10 cellular contexts compared by ENCODE assay signal in genomic region chr2:44937688-44938240, GRCh38. TPM values are rescaled to one million over a fixed set of nuclear protein-coding genes. Genes with fewer than 3 reads are reported as not detected.
DNase-seq lines count a peak whose midpoint lies in the region; ATAC-seq and TF ChIP-seq lines count a peak whose summit lies in the region.
"Had no signal": no experiment of that assay in that cellular context is flagged by ENCODE, and none has a peak within 500 bp of the region (broad histone marks: within the 10 kb centered on the region; RNA-seq: fewer than 3 reads in every experiment).

No MANE protein-coding gene starts in this region.

- H3K36me3 Mint-ChIP-seq in H9 (ENCODE audit: insufficient read depth in 1 of 3, low read depth in 3 of 3) (no peaks in the 10 kb centered on the region), WTC11 (no peaks in the 10 kb centered on the region)

- peak; percentile 5 for ATAC-seq in WTC11
- ATAC-seq in mucosa of descending colon, result peak; percentile 50
- ATAC-seq in HG03097 (IDR thresholded peaks at IDR 0.05; ENCODE audit: low FRiP score, unreplicated experiment), result no peak

- H3K23me2 ChIP-seq in H9 (ENCODE audit: insufficient read length, low read depth, low read length, poor library complexity, severe bottlenecking), result peaks cover 37% of the 10 kb centered on the region

- WGBS in H9 (ENCODE audit: extremely low coverage, insufficient read length, low lambda C conversion rate), result no CpG with 5 or more reads among the region's 35 CpGs
- WGBS in ovary, 3 donors, result 2 to 4% (median 4%) methylated on average over 35 of the region's 35 CpGs

- H3K4me3 Mint-ChIP-seq in H9, result peak overlapping the region; percentile 55 to 78
- H3K4me3 Mint-ChIP-seq in WTC11, result peak overlapping the region; percentile 77

- peak; percentile 37 for DNase-seq in EL
- DNase-seq in H9, result peak; percentile 85
- peak; percentile 79 for DNase-seq in WTC11 (ENCODE audit: low spot score)
- peak in 1 of 3 donors; percentile 48 for DNase-seq in mucosa of descending colon
- DNase-seq in ovary, result no peak
- DNase-seq in inferior parietal cortex (ENCODE audit: extremely low spot score), result no peak
- no peak for DNase-seq in NCI-H2081 (lab: John Stamatoyannopoulos, UW)
- DNase-seq: activated CD4-positive, alpha-beta T cell treated with anti-CD3 and anti-CD28 coated beads for 4 hours had no signal

- no peaks in the 10 kb centered on the region for H3K36me3 ChIP-seq in mucosa of descending colon (ENCODE audit: low read depth)
- H3K36me3 ChIP-seq in ovary, result no peaks in the 10 kb centered on the region

- no peak overlapping the region for H2AFZ ChIP-seq in H9 (ENCODE audit: low read length)

- H2BK120ac ChIP-seq in H9 (ENCODE audit: low read depth, low read length, poor library complexity, severe bottlenecking), result no peak overlapping the region

- no peak overlapping the region for H3K4ac ChIP-seq in H9 (ENCODE audit: low read depth, low read length)

- H3K27me3 Mint-ChIP-seq in H9 (ENCODE audit: low read depth) (peaks cover 99% of the 10 kb centered on the region), WTC11 (ENCODE audit: low read depth) (peaks cover 95% of the 10 kb centered on the region)

- no peak overlapping the region for H2BK12ac ChIP-seq in H9 (ENCODE audit: insufficient read length, low read depth, low read length)

- no peak for TF ChIP-seq POLR2A in ovary (IDR thresholded peaks at IDR 0.05)

- H3K27ac Mint-ChIP-seq in H9 (no peak overlapping the region; a peak in 1 of 7 replicates), WTC11 (no peak overlapping the region)

- TF ChIP-seq CTCF in H9 (conservative IDR thresholded peaks at IDR 0.05) (peak; percentile 45), WTC11 (IDR thresholded peaks at IDR 0.05) (no peak), mucosa of descending colon (IDR thresholded peaks at IDR 0.05) (no peak), ovary (IDR thresholded peaks at IDR 0.05) (no peak)

- H3K27me3 ChIP-seq in H9 (ENCODE audit: insufficient read depth, low read length), result peaks cover 85% of the 10 kb centered on the region
- H3K27me3 ChIP-seq in ovary, result no peaks in the 10 kb centered on the region

- no peaks in the 10 kb centered on the region for H3K79me2 ChIP-seq in H9 (ENCODE audit: insufficient read depth, low read length)

- H3K9me3 ChIP-seq in H9 (ENCODE audit: control insufficient read depth, low read depth, low read length) (no peaks in the 10 kb centered on the region), mucosa of descending colon (no peaks in the 10 kb centered on the region), ovary (peaks cover 0 to 4% of the 10 kb centered on the region in 2 donors)

- H3K4me2 ChIP-seq in H9 (ENCODE audit: insufficient read depth, insufficient read length, low read length), result peak overlapping the region; percentile 55

- no peak overlapping the region for H3K18ac ChIP-seq in H9 (ENCODE audit: insufficient read length, low read depth, low read length)

- H3K4me1 ChIP-seq in H9 (ENCODE audit: insufficient read depth, low read length) (peaks cover 6% of the 10 kb centered on the region), mucosa of descending colon (ENCODE audit: low read depth) (peaks cover 45% of the 10 kb centered on the region), ovary (ENCODE audit: insufficient read depth) (peaks cover 3% of the 10 kb centered on the region)

- no peaks in the 10 kb centered on the region for H3K9me3 Mint-ChIP-seq in H9
- H3K9me3 Mint-ChIP-seq in WTC11, result no peaks in the 10 kb centered on the region

- no peak overlapping the region for H2BK20ac ChIP-seq in H9 (ENCODE audit: low read depth, low read length, poor library complexity, severe bottlenecking)

- TF ChIP-seq EP300 in ovary (IDR thresholded peaks at IDR 0.05), result no peak

- no peak overlapping the region for H2BK15ac ChIP-seq in H9 (ENCODE audit: low read depth, low read length)

- intact Hi-C loops in mucosa of descending colon (cut with DNase I, micrococcal nuclease) (no loop called here), ovary (cut with DNase I) (no loop called here)

- H4K91ac ChIP-seq in H9 (ENCODE audit: insufficient read length, low read depth, low read length), result no peak overlapping the region

- no peak overlapping the region for H2AK5ac ChIP-seq in H9 (ENCODE audit: insufficient read length, low read length)

- POLR2A ChIA-PET in WTC11 (lab: Charles Lee), result interaction anchor here (1.0 to 2.4 kb wide), 2 partner anchors 135 to 169 kb away, joined by 4 to 6 read pairs; no protein-coding TSS in a partner anchor

- H3K14ac ChIP-seq in H9 (ENCODE audit: insufficient read depth, low read length), result no peak overlapping the region

- H3K9ac ChIP-seq in H9 (ENCODE audit: extremely low read depth, insufficient read length, low read length), result no peak overlapping the region

- no peak overlapping the region for H3T11ph ChIP-seq in H9 (ENCODE audit: low read length)

- CTCF ChIA-PET in WTC11 (lab: Charles Lee), result interaction anchor here (0.8 to 2.7 kb wide), 9 partner anchors 10 to 576 kb away, joined by 3 to 17 read pairs (median 4); partner anchors contain the start of genes CAMKMT and SIX2

- H4K20me1 ChIP-seq in H9 (ENCODE audit: control insufficient read depth, insufficient read depth, insufficient read length), result peaks cover 6% of the 10 kb centered on the region

- H4K8ac ChIP-seq in H9 (replicated peaks; ENCODE audit: insufficient read length, low read depth, low read length), result no peak overlapping the region

- H3K4me3 ChIP-seq in mucosa of descending colon, result no peak overlapping the region
- no peak overlapping the region for H3K4me3 ChIP-seq in ovary

- H2BK5ac ChIP-seq in H9 (ENCODE audit: insufficient read length, low read length), result no peak overlapping the region

- no peak overlapping the region for H3K56ac ChIP-seq in H9 (ENCODE audit: insufficient read length, low read depth, low read length)

- peaks cover 49 to 65% of the 10 kb centered on the region in 2 experiments for H3K4me1 Mint-ChIP-seq in H9
- H3K4me1 Mint-ChIP-seq in WTC11, result peaks cover 41% of the 10 kb centered on the region

- no peak overlapping the region for H3K23ac ChIP-seq in H9 (ENCODE audit: insufficient read length, low read depth, low read length)

- H4K5ac ChIP-seq in H9 (ENCODE audit: insufficient read length, low read depth, low read length), result no peak overlapping the region

- no peak overlapping the region for H3K27ac ChIP-seq in H9 (ENCODE audit: insufficient read length, low read depth, low read length)
- no peak overlapping the region for H3K27ac ChIP-seq in ovary

- H3K79me1 ChIP-seq in H9 (ENCODE audit: insufficient read depth, low read depth, low read length, poor library complexity, severe bottlenecking), result no peaks in the 10 kb centered on the region

TF ChIP-seq in WTC11, 78 proteins besides CTCF, POLR2A, EP300 and RAD21:
- TF ChIP-seq ZBTB21 (CRISPR knock-in tag; IDR thresholded peaks at IDR 0.05; ENCODE audit: borderline replicate concordance), result no peak
- TF ChIP-seq FOXP4 (CRISPR knock-in tag; IDR thresholded peaks at IDR 0.05), result peak; percentile 48; the same call in 1 of the 2 replicates
- peak; percentile 15; the same call in 1 of the 2 replicates for TF ChIP-seq SP1 (CRISPR knock-in tag; conservative IDR thresholded peaks at IDR 0.05)
- no peak for TF ChIP-seq SMAD3 (CRISPR knock-in tag; IDR thresholded peaks at IDR 0.05; ENCODE audit: borderline replicate concordance)
- no peak for TF ChIP-seq E2F5 (CRISPR knock-in tag; IDR thresholded peaks at IDR 0.05)
- TF ChIP-seq KAT7 (CRISPR knock-in tag; IDR thresholded peaks at IDR 0.05; ENCODE audit: borderline replicate concordance), result no peak
- no peak for TF ChIP-seq SOX15 (CRISPR knock-in tag; IDR thresholded peaks at IDR 0.05)
- peak; percentile 94 for TF ChIP-seq ZNF423 (CRISPR knock-in tag; IDR thresholded peaks at IDR 0.05)
TF ChIP-seq in WTC11: peak in this region for 3.

RNA-seq across cellular contexts. Expression of gene SIX3, which starts 3.7 kb away (rescaled TPM):
- 0.35 and 0.55 TPM in 2 replicates for total RNA-seq in H9 (2021)
- 6.2 to 13.2 TPM (median 6.6 TPM) in 3 replicates for total RNA-seq in WTC11 (2021)
- total RNA-seq in mucosa of descending colon, result not detected
- not detected for total RNA-seq in ovary
- polyA plus RNA-seq in ovary, result not detected
- total RNA-seq: subcutaneous adipose tissue had no signal

Comparison
In these comparisons a context has a peak if more than half of its experiments do, and no peak if none do; other contexts are left out.
1. DNase-seq: peak in EL (single experiment), H9 (single experiment) and WTC11 (single experiment); none in ovary (0 of 5), inferior parietal cortex (single experiment) and NCI-H2081 (0 of 2).